Comparison of ENCODE assay signal across 12 cellular contexts in the genomic region with DNA sequence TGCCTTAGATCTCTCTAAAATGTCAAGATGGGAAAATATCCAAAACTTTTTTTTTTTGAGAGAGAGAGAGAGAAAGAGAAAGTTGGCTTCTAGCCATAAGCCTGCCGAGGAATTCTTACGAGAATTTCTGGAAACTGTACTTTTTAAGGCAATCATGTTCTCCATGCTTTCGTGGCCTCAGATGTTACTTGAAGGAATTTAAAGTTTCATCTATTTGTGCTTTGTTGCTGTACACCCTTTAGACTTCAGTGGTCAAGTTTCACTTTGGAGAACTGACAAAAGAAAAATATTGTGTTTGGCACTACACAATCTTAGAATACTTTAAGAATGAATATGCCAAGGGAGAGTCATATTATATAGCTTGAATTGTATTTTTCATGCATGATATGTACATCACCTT. TPM values are rescaled to one million over a fixed set of nuclear protein-coding genes. Genes with fewer than 3 reads are reported as not detected.
DNase-seq lines count a peak whose midpoint lies in the region; ATAC-seq and TF ChIP-seq lines count a peak whose summit lies in the region.
"Had no signal": no experiment of that assay in that cellular context is flagged by ENCODE, and none has a peak within 500 bp of the region (broad histone marks: within the 10 kb centered on the region; RNA-seq: fewer than 3 reads in every experiment).

No MANE protein-coding gene starts in this region.

- H3K36me3 Mint-ChIP-seq in naive thymus-derived CD4-positive, alpha-beta T cell, result no peaks in the 10 kb centered on the region

- peaks cover 0 to 5% (median 0%) of the 10 kb centered on the region in 11 donors for H3K9me3 Mint-ChIP-seq in naive thymus-derived CD4-positive, alpha-beta T cell

- peak overlapping the region; percentile 12 for H3K4me3 ChIP-seq in BJ (ENCODE audit: low read depth, low read length)
- peak overlapping the region; percentile 60 for H3K4me3 ChIP-seq in SK-N-MC
- peak overlapping the region; percentile 36 for H3K4me3 ChIP-seq in fibroblast of the aortic adventitia (ENCODE audit: low read depth, low read length)
- peak overlapping the region; percentile 21 to 46 (median 32) for H3K4me3 ChIP-seq in sigmoid colon
- H3K4me3 ChIP-seq in naive thymus-derived CD4-positive, alpha-beta T cell (ENCODE audit: low read length), result no peak overlapping the region

- H3K27ac Mint-ChIP-seq in naive thymus-derived CD4-positive, alpha-beta T cell, result no peak overlapping the region

- no peaks in the 10 kb centered on the region for H3K4me1 Mint-ChIP-seq in naive thymus-derived CD4-positive, alpha-beta T cell

- POLR2A ChIA-PET in BJ (lab: Charles Lee), result interaction anchor here (0.6 kb wide), 1 partner anchor 21 kb away, joined by 4 read pairs; no protein-coding TSS in a partner anchor
- POLR2A ChIA-PET in naive thymus-derived CD4-positive, alpha-beta T cell (lab: Charles Lee), result no interaction called here

- TF ChIP-seq POLR2A in sigmoid colon (IDR thresholded peaks at IDR 0.05), result no peak

- TF ChIP-seq CTCF in BJ (IDR thresholded peaks at IDR 0.05; ENCODE audit: insufficient read depth, low read depth, low read length) (no peak), fibroblast of the aortic adventitia (IDR thresholded peaks at IDR 0.05; ENCODE audit: insufficient read depth, low read length) (no peak), sigmoid colon (IDR thresholded peaks at IDR 0.05) (peak in 1 of 4 experiments; percentile 9)

- intact Hi-C loops in sigmoid colon (cut with DNase I), result no loop called here
- intact Hi-C loops in naive thymus-derived CD4-positive, alpha-beta T cell (cut with micrococcal nuclease), result no loop called here

- H3K27me3 ChIP-seq in BJ (ENCODE audit: control insufficient read depth, insufficient read depth, low read length) (no peaks in the 10 kb centered on the region), sigmoid colon (no peaks in the 10 kb centered on the region)
- H3K27me3 ChIP-seq in naive thymus-derived CD4-positive, alpha-beta T cell (ENCODE audit: control insufficient read depth in 2 of 2, insufficient read depth in 2 of 2, low read length in 2 of 2), result no peaks in the 10 kb centered on the region

- CTCF ChIA-PET in BJ (lab: Yijun Ruan, JAX), result no interaction called here
- CTCF ChIA-PET in naive thymus-derived CD4-positive, alpha-beta T cell (lab: Charles Lee), result no interaction called here

- H3K9ac ChIP-seq in SK-N-MC (ENCODE audit: insufficient read length), result peak overlapping the region; percentile 22

- DNase-seq in BJ (ENCODE audit: low read depth), result peak; percentile 38
- DNase-seq in SK-N-MC (ENCODE audit: low read depth, low spot score), result peak; percentile 66
- DNase-seq in fibroblast of the aortic adventitia (ENCODE audit: low read depth), result peak; percentile 94
- DNase-seq in sigmoid colon, result no peak
- DNase-seq in naive thymus-derived CD4-positive, alpha-beta T cell, result no peak
- no peak for DNase-seq in cortex of kidney (lab: John Stamatoyannopoulos, UW)
- no peak for DNase-seq in activated gamma-delta T cell (lab: John Stamatoyannopoulos, UW)
- DNase-seq: DMS153, NCI-H1105, posterior cingulate gyrus had no signal

- WGBS in sigmoid colon, 2 donors, result 52 to 68% methylated on average over 3 of the region's 3 CpGs

- H3K9me3 ChIP-seq in SK-N-MC (ENCODE audit: low read depth, low read length) (no peaks in the 10 kb centered on the region), sigmoid colon (no peaks in the 10 kb centered on the region)
- H3K9me3 ChIP-seq in naive thymus-derived CD4-positive, alpha-beta T cell (ENCODE audit: control insufficient read depth in 2 of 3, low read length in 3 of 3), result no peaks in the 10 kb centered on the region

- no peak for TF ChIP-seq EP300 in sigmoid colon (IDR thresholded peaks at IDR 0.05)

- H3K4me3 Mint-ChIP-seq in naive thymus-derived CD4-positive, alpha-beta T cell, result no peak overlapping the region

- H3K27ac ChIP-seq in SK-N-MC (peak overlapping the region; percentile 93), sigmoid colon (peak overlapping the region; percentile 33 to 72 (median 59))
- H3K27ac ChIP-seq in naive thymus-derived CD4-positive, alpha-beta T cell (ENCODE audit: low read depth, low read length), result no peak overlapping the region

- peaks cover 0 to 33% (median 17%) of the 10 kb centered on the region in 4 donors for H3K4me1 ChIP-seq in sigmoid colon
- H3K4me1 ChIP-seq in naive thymus-derived CD4-positive, alpha-beta T cell (ENCODE audit: control insufficient read depth in 2 of 2, insufficient read depth in 2 of 2, low read length in 2 of 2), result no peaks in the 10 kb centered on the region

- H3K36me3 ChIP-seq in BJ (ENCODE audit: control insufficient read depth, insufficient read depth, low read length) (no peaks in the 10 kb centered on the region), SK-N-MC (ENCODE audit: insufficient read depth, low read length) (peaks cover 64% of the 10 kb centered on the region), sigmoid colon (no peaks in the 10 kb centered on the region)
- no peaks in the 10 kb centered on the region for H3K36me3 ChIP-seq in naive thymus-derived CD4-positive, alpha-beta T cell (ENCODE audit: control insufficient read depth in 2 of 3, insufficient read depth in 3 of 3, low read length in 3 of 3)

- no peak for ATAC-seq in HG02981 (IDR thresholded peaks at IDR 0.05; ENCODE audit: unreplicated experiment)
- ATAC-seq in naive thymus-derived CD4-positive, alpha-beta T cell, result no peak
- ATAC-seq: esophagus mucosa had no signal

- H3K27me3 Mint-ChIP-seq in naive thymus-derived CD4-positive, alpha-beta T cell, result no peaks in the 10 kb centered on the region

RNA-seq across cellular contexts. Expression of a gene that starts 53.9 kb away (rescaled TPM):
- polyA plus RNA-seq in BJ (2011; rRNA removed) (9.5 and 12.9 TPM in 2 replicates), sigmoid colon (1 to 10 TPM in 1 of 3 donors, under 1 TPM in 2; under 0.01 to 1.3 (median under 0.01) TPM)
- polyA minus RNA-seq in BJ (2011; rRNA and poly(A)+ RNA removed), result 26.9 and 29.0 TPM in 2 replicates
- total RNA-seq in fibroblast of the aortic adventitia (ENCODE audit: low replicate concordance) (29.2 and 32.8 TPM in 2 replicates), sigmoid colon (10 to 100 TPM; 46.2 to 74.2 (median 61.4) TPM)
- under 1 TPM in 2 of 5 experiments, not detected in 3; 0.05 to 0.42 TPM for total RNA-seq in naive thymus-derived CD4-positive, alpha-beta T cell
- polyA plus RNA-seq in naive thymus-derived CD4-positive, alpha-beta T cell, result not detected

Comparison
In these comparisons a context has a peak if more than half of its experiments do, and no peak if none do; other contexts are left out.
1. DNase-seq: peak in BJ (single experiment), SK-N-MC (single experiment) and fibroblast of the aortic adventitia (single experiment); none in sigmoid colon (single experiment), naive thymus-derived CD4-positive, alpha-beta T cell (0 of 9), cortex of kidney (single experiment) and activated gamma-delta T cell (single experiment).
2. RNA of a gene that starts 53.9 kb away (total RNA-seq): 46.2 to 74.2 TPM in sigmoid colon and 29.2 to 32.8 TPM in fibroblast of the aortic adventitia; 0.05 to 0.42 TPM in naive thymus-derived CD4-positive, alpha-beta T cell; every median in the first group is over 10 times any median in the second.